Comparison of ENCODE assay signal across 9 cellular contexts in the genomic region with DNA sequence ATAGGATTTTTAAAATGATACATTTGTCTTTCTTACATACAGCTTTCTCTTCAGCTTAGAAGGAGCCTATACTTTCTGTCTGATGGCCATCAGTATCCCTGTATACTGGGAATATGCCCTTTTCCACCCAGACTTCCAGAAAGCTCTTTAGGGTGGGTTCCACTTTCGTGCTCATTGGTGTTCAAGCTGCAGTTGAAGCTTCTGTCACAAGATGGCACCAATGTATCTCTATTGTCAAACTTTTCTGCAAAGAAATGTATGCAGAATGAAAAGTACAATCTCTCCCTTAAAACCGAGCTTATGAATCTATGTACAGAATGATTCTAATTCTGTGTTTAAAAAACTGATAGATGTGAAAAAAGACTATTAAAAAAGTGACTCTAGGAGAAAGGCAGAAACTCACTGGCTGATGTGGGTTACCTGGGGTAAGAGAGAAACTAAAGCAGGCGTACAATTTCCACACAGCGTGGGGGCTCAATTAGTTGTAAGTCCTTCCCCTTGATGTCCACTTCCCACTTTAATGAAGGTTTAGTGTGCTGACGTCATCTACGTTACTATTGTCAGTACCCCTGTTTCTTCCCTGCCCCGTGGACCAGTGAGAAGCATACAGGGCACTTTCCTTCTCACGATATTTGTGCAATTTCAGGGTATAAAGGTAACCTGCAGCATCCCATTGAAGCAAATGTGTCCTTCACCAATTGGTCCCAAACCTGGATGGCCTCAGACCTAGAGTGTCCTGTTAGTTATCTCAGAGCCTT. TPM values are rescaled to one million over a fixed set of nuclear protein-coding genes. Genes with fewer than 3 reads are reported as not detected.
A peak's percentile ranks its signal among the peaks of the same experiment; 100 is the strongest.
DNase-seq lines count a peak whose midpoint lies in the region; ATAC-seq, FAIRE-seq and TF ChIP-seq lines count a peak whose summit lies in the region.
"Had no signal": no experiment of that assay in that cellular context is flagged by ENCODE, and none has a peak within 500 bp of the region (broad histone marks: within the 10 kb centered on the region; RNA-seq: fewer than 3 reads in every experiment).

No MANE protein-coding gene starts in this region.

- no peak overlapping the region for H3K27ac ChIP-seq in cardiac muscle cell
- H3K27ac ChIP-seq: skin epidermis had no signal

- no peaks in the 10 kb centered on the region for H3K9me3 ChIP-seq in cardiac muscle cell (ENCODE audit: low read depth)

- TF ChIP-seq CTCF in cardiac muscle cell (IDR thresholded peaks at IDR 0.05; ENCODE audit: low read depth, low read length) (peak; percentile 25), bronchial epithelial cell (IDR thresholded peaks at IDR 0.05; ENCODE audit: insufficient read depth, low read length, severe bottlenecking) (peak; percentile 36)

- no peaks in the 10 kb centered on the region for H3K36me3 Mint-ChIP-seq in T-helper 2 cell treated with Interferon-gamma antibody and Interleukin-4, amounts not matched to agents 5 μg/mL and 100 μg/mL, for 36 hours (ENCODE audit: low read depth)

- no peak for FAIRE-seq in bronchial epithelial cell (lab: Jason Lieb, UNC)

- H3K9me3 Mint-ChIP-seq in T-helper 2 cell treated with Interferon-gamma antibody and Interleukin-4, amounts not matched to agents 5 μg/mL and 100 μg/mL, for 36 hours = no peaks in the 10 kb centered on the region

- no peaks in the 10 kb centered on the region for H3K4me1 Mint-ChIP-seq in T-helper 2 cell treated with Interferon-gamma antibody and Interleukin-4, amounts not matched to agents 5 μg/mL and 100 μg/mL, for 36 hours (ENCODE audit: low read depth)

- peak; percentile 7 to 14 for DNase-seq in cardiac muscle cell (ENCODE audit: low read depth in 1 of 2, low spot score in 1 of 2)
- DNase-seq in left cardiac atrium = no peak
- DNase-seq in NCI-H1105 (lab: John Stamatoyannopoulos, UW) = peak; percentile 23
- DNase-seq in bronchial epithelial cell (ENCODE audit: low read depth) = peak; percentile 9
- peak; percentile 2 for DNase-seq in myocyte (ENCODE audit: low read depth)
- DNase-seq in UCSD-AML1 (lab: John Stamatoyannopoulos, UW; ENCODE audit: unreplicated experiment) = no peak
- DNase-seq in activated CD8-positive, alpha-beta memory T cell treated with anti-CD3 and anti-CD28 coated beads for 24 hours = no peak
- DNase-seq in T-helper 2 cell treated with Interferon-gamma antibody and Interleukin-4, amounts not matched to agents 5 μg/mL and 100 μg/mL, for 36 hours (ENCODE audit: low spot score) = no peak

- ATAC-seq in left cardiac atrium = no peak

- intact Hi-C loops in left cardiac atrium (cut with DNase I) = no loop called here

- H3K36me3 ChIP-seq in cardiac muscle cell (no peaks in the 10 kb centered on the region), bronchial epithelial cell (ENCODE audit: control insufficient read depth, insufficient read depth, low read length) (no peaks in the 10 kb centered on the region)

- H3K27me3 ChIP-seq in cardiac muscle cell (no peaks in the 10 kb centered on the region), bronchial epithelial cell (ENCODE audit: control insufficient read depth, insufficient read depth, low read length) (no peaks in the 10 kb centered on the region)

- no peak overlapping the region for H3K4me3 Mint-ChIP-seq in T-helper 2 cell treated with Interferon-gamma antibody and Interleukin-4, amounts not matched to agents 5 μg/mL and 100 μg/mL, for 36 hours

- no peaks in the 10 kb centered on the region for H3K27me3 Mint-ChIP-seq in T-helper 2 cell treated with Interferon-gamma antibody and Interleukin-4, amounts not matched to agents 5 μg/mL and 100 μg/mL, for 36 hours (ENCODE audit: low read depth)

- H3K4me3 ChIP-seq in cardiac muscle cell = no peak overlapping the region
- no peak overlapping the region for H3K4me3 ChIP-seq in bronchial epithelial cell (ENCODE audit: low read depth, low read length)
- H3K4me3 ChIP-seq: skin epidermis had no signal

- no peaks in the 10 kb centered on the region for H3K4me1 ChIP-seq in cardiac muscle cell (ENCODE audit: low read depth)

- no peak overlapping the region for H3K27ac Mint-ChIP-seq in T-helper 2 cell treated with Interferon-gamma antibody and Interleukin-4, amounts not matched to agents 5 μg/mL and 100 μg/mL, for 36 hours

RNA-seq across cellular contexts. Expression of a gene that starts 57.3 kb away (rescaled TPM):
- total RNA-seq in cardiac muscle cell = 1.2 and 2.4 TPM in 2 replicates
- polyA plus RNA-seq in cardiac muscle cell = 4.5 and 6.4 TPM in 2 replicates
- 10 to 100 TPM in 1 of 2 donors, 1 to 10 TPM in 1; 2.7 to 14.5 TPM for total RNA-seq in left cardiac atrium
- total RNA-seq in bronchial epithelial cell = not detected in 2 replicates
- total RNA-seq in myocyte = not detected in 2 replicates
- polyA plus RNA-seq in myocyte (2012) = not detected

Comparison
In these comparisons a context has a peak if more than half of its experiments do, and no peak if none do; other contexts are left out.
1. DNase-seq: peak in cardiac muscle cell (2 of 2), NCI-H1105 (single experiment), bronchial epithelial cell (single experiment) and myocyte (single experiment); none in left cardiac atrium (single experiment), UCSD-AML1 (single experiment), activated CD8-positive, alpha-beta memory T cell treated with anti-CD3 and anti-CD28 coated beads for 24 hours (single experiment) and T-helper 2 cell treated with Interferon-gamma antibody and Interleukin-4, amounts not matched to agents 5 μg/mL and 100 μg/mL, for 36 hours (single experiment).